In the genomic region with DNA sequence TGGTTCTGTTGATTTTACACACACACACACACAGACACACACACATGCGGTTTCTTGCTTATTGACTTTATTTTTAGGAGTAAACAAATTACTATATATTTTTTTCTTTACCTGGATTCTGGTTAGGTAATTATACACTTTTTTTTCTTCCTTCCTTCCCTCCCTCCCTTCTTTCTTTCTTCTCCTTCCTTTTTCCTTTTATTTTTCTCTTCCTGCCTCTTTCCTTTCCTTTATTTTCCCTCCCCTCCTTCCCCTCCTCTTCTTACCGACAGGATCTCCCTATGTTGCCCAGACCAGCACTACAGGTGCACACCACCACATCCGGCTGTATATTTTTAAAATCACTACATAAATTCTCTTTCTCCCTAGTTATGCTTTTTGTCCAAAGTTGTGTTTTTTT, we compare ENCODE assay signal across 25 cellular contexts. TPM values are rescaled to one million over a fixed set of nuclear protein-coding genes. Genes with fewer than 3 reads are reported as not detected.
DNase-seq lines count a peak whose midpoint lies in the region; ATAC-seq, FAIRE-seq and TF ChIP-seq lines count a peak whose summit lies in the region.
"Had no signal": no experiment of that assay in that cellular context is flagged by ENCODE, and none has a peak within 500 bp of the region (broad histone marks: within the 10 kb centered on the region; RNA-seq: fewer than 3 reads in every experiment).

No MANE protein-coding gene starts in this region.

- no peaks in the 10 kb centered on the region for H3K9me2 ChIP-seq in GM23338 (ENCODE audit: insufficient read depth)
- H3K9me2 ChIP-seq in GM23248 (ENCODE audit: insufficient read depth): no peaks in the 10 kb centered on the region

- no peak overlapping the region for H3K9ac ChIP-seq in K562 (ENCODE audit: insufficient read depth in 1 of 2, low read depth in 2 of 2, low read length in 2 of 2)
- H3K9ac ChIP-seq in GM23248: no peak overlapping the region
- H3K9ac ChIP-seq: BLaER1 had no signal

- POLR2A ChIA-PET in Caco-2 (lab: Charles Lee) (no interaction called here), K562 (lab: Yijun Ruan, JAX) (interaction anchor here (0.6 to 1.3 kb wide), 4 partner anchors 14 to 669 kb away, joined by 3 to 4 read pairs (median 3); a partner anchor contains a TSS)

- 84% methylated on average over 3 of the region's 3 CpGs for WGBS in K562 (ENCODE audit: insufficient coverage, low coverage, missing lambda C conversion rate)
- 35% methylated on average over 3 of the region's 3 CpGs for WGBS in right lobe of liver (ENCODE audit: insufficient coverage, low coverage, low lambda C conversion rate, missing lambda C conversion rate)
- 80 to 90% methylated on average over 3 of the region's 3 CpGs for WGBS in tibial nerve, 2 donors
- 92 to 95% methylated on average over 3 of the region's 3 CpGs for WGBS in GM23248 (ENCODE audit: low coverage in 1 of 2, low lambda C conversion rate in 2 of 2, missing lambda C conversion rate in 2 of 2), 2 experiments
- 86 to 90% (median 89%) methylated on average over 3 of the region's 3 CpGs for WGBS in ovary, 3 donors

- DNase-seq in Caco-2 (no peak), GM23338 (ENCODE audit: low spot score) (no peak), K562 (ENCODE audit: extremely low read depth in 1 of 4, low spot score in 3 of 4) (no peak), right lobe of liver (no peak), tibial nerve (ENCODE audit: low spot score in 2 of 2) (no peak), GM23248 (no peak), ovary (no peak)
- DNase-seq: 8988T; CD4-positive, alpha-beta memory T cell; DMS 273 treated with DMSO at 0.1 percent for 48 hours; DND-41; GOT3; H7; IMR-90; KBM-7 had no signal

- H3F3A ChIP-seq in GM23338 (replicated peaks; ENCODE audit: low read depth) (no peaks in the 10 kb centered on the region), GM23248 (ENCODE audit: insufficient read depth) (no peaks in the 10 kb centered on the region)

- no peaks in the 10 kb centered on the region for H3K79me2 ChIP-seq in GM23338 (replicated peaks; ENCODE audit: insufficient read depth)
- peaks cover 6% of the 10 kb centered on the region; the same call in 1 of the 3 replicates for H3K79me2 ChIP-seq in K562 (ENCODE audit: control insufficient read depth, insufficient read depth, low read length)
- H3K79me2 ChIP-seq in GM23248 (ENCODE audit: insufficient read depth): no peaks in the 10 kb centered on the region

- no peaks in the 10 kb centered on the region for H3K4me1 ChIP-seq in Caco-2
- peaks cover 4% of the 10 kb centered on the region for H3K4me1 ChIP-seq in GM23338 (ENCODE audit: insufficient read depth)
- H3K4me1 ChIP-seq in K562 (replicated peaks in 1 of 2; ENCODE audit: control insufficient read depth in 2 of 2, insufficient read depth in 2 of 2, low read length in 2 of 2): peaks cover 25 to 38% of the 10 kb centered on the region in 2 experiments
- H3K4me1 ChIP-seq in right lobe of liver: peaks cover 0 to 22% (median 6%) of the 10 kb centered on the region in 4 donors
- peaks cover 0 to 12% (median 0%) of the 10 kb centered on the region in 4 donors for H3K4me1 ChIP-seq in tibial nerve
- peaks cover 3% of the 10 kb centered on the region; the same call in 1 of the 2 replicates for H3K4me1 ChIP-seq in GM23248 (ENCODE audit: insufficient read depth)
- peaks cover 3% of the 10 kb centered on the region for H3K4me1 ChIP-seq in ovary (ENCODE audit: insufficient read depth)

- peak overlapping the region; percentile 68 for H3K4me3 Mint-ChIP-seq in Caco-2 (ENCODE audit: unreplicated experiment)
- H3K4me3 Mint-ChIP-seq in GM23338: no peak overlapping the region
- H3K4me3 Mint-ChIP-seq: CD4-positive, alpha-beta memory T cell had no signal

- no peaks in the 10 kb centered on the region for H3K9me1 ChIP-seq in K562 (ENCODE audit: control insufficient read depth, insufficient read depth, low read length)

- TF ChIP-seq CTCF in Caco-2 (IDR thresholded peaks at IDR 0.05; ENCODE audit: insufficient read depth in 1 of 2, low read depth in 1 of 2, low read length in 1 of 2, severe bottlenecking in 1 of 2, unreplicated experiment in 1 of 2) (no peak), GM23338 (conservative IDR thresholded peaks at IDR 0.05; ENCODE audit: low read depth in 2 of 2) (no peak), K562 (IDR thresholded peaks at IDR 0.05 in 2 of 3, conservative IDR thresholded peaks at IDR 0.05 in 1 of 3; ENCODE audit: insufficient read depth in 2 of 3, low read depth in 1 of 3, low read length in 3 of 3) (no peak), right lobe of liver (IDR thresholded peaks at IDR 0.05) (no peak), tibial nerve (IDR thresholded peaks at IDR 0.05) (no peak), ovary (IDR thresholded peaks at IDR 0.05) (no peak)

- H3K36me3 Mint-ChIP-seq in Caco-2 (ENCODE audit: insufficient read depth, unreplicated experiment): peaks cover 10% of the 10 kb centered on the region
- H3K36me3 Mint-ChIP-seq in GM23338 (ENCODE audit: low read depth): no peaks in the 10 kb centered on the region
- H3K36me3 Mint-ChIP-seq: CD14-positive monocyte; CD4-positive, alpha-beta memory T cell had no signal

- H3K4me2 ChIP-seq in GM23338 (no peak overlapping the region), K562 (ENCODE audit: insufficient read depth, low read length) (no peak overlapping the region), GM23248 (ENCODE audit: unreplicated experiment) (no peak overlapping the region)
- H3K4me2 ChIP-seq: BLaER1 had no signal

- H3K27ac ChIP-seq in GM23338 (ENCODE audit: low read depth) (no peak overlapping the region), K562 (ENCODE audit: extremely low read depth, low read depth, low read length) (no peak overlapping the region), right lobe of liver (peak overlapping the region in 2 of 3 donors; percentile 84 to 97), tibial nerve (peak overlapping the region in 1 of 4 donors; percentile 50), GM23248 (no peak overlapping the region), ovary (no peak overlapping the region)
- H3K27ac ChIP-seq: BLaER1, HL-60 had no signal

- CTCF ChIA-PET in Caco-2 (lab: Charles Lee): no interaction called here
- CTCF ChIA-PET in K562 (lab: Yijun Ruan, JAX; ENCODE audit: low intra/inter-chr PET ratio): no interaction called here

- intact Hi-C loops in Caco-2 (cut with micrococcal nuclease; ENCODE audit: unreplicated experiment) (no loop called here), K562 (cut with micrococcal nuclease) (no loop called here), right lobe of liver (cut with DNase I) (no loop called here), ovary (cut with DNase I) (no loop called here)

- FAIRE-seq in K562 (lab: Jason Lieb, UNC): no peak
- FAIRE-seq: G401.6, GM12891, GM19239 had no signal

- H3K27me3 Mint-ChIP-seq in Caco-2 (ENCODE audit: insufficient read depth, unreplicated experiment): no peaks in the 10 kb centered on the region
- H3K27me3 Mint-ChIP-seq in GM23338 (ENCODE audit: insufficient read depth, low read depth, poor library complexity): peaks cover 10% of the 10 kb centered on the region
- H3K27me3 Mint-ChIP-seq: CD4-positive, alpha-beta memory T cell had no signal

- no peaks in the 10 kb centered on the region for H3K36me3 ChIP-seq in Caco-2 (ENCODE audit: control insufficient read depth, insufficient read depth, low read length)
- no peaks in the 10 kb centered on the region for H3K36me3 ChIP-seq in GM23338 (ENCODE audit: insufficient read depth)
- no peaks in the 10 kb centered on the region for H3K36me3 ChIP-seq in K562 (ENCODE audit: control insufficient read depth, insufficient read depth, low read length)
- H3K36me3 ChIP-seq in right lobe of liver: no peaks in the 10 kb centered on the region
- no peaks in the 10 kb centered on the region for H3K36me3 ChIP-seq in tibial nerve
- H3K36me3 ChIP-seq in GM23248 (ENCODE audit: low read depth): no peaks in the 10 kb centered on the region
- H3K36me3 ChIP-seq in ovary: no peaks in the 10 kb centered on the region
- H3K36me3 ChIP-seq: BLaER1 had no signal

- H3K4me3 ChIP-seq in Caco-2 (ENCODE audit: low read depth, low read length) (peak overlapping the region; percentile 30; the same call in 1 of the 2 replicates), GM23338 (no peak overlapping the region), K562 (no peak overlapping the region), right lobe of liver (peak overlapping the region; percentile 15 to 54 (median 40)), tibial nerve (no peak overlapping the region), GM23248 (no peak overlapping the region), ovary (no peak overlapping the region)
- H3K4me3 ChIP-seq: BLaER1 had no signal

- H3K27ac Mint-ChIP-seq in Caco-2 (ENCODE audit: unreplicated experiment) (peak overlapping the region; percentile 79), GM23338 (no peak overlapping the region)
- H3K27ac Mint-ChIP-seq: CD14-positive monocyte had no signal

- no peaks in the 10 kb centered on the region for H3K9me3 Mint-ChIP-seq in Caco-2 (ENCODE audit: unreplicated experiment)
- no peaks in the 10 kb centered on the region for H3K9me3 Mint-ChIP-seq in GM23338
- H3K9me3 Mint-ChIP-seq: CD14-positive monocyte; CD4-positive, alpha-beta memory T cell had no signal

- TF ChIP-seq POLR2A in K562 (conservative IDR thresholded peaks at IDR 0.05): no peak
- no peak for TF ChIP-seq POLR2A in right lobe of liver (IDR thresholded peaks at IDR 0.05)
- TF ChIP-seq POLR2A in tibial nerve (IDR thresholded peaks at IDR 0.05): no peak
- no peak for TF ChIP-seq POLR2A in ovary (IDR thresholded peaks at IDR 0.05)

- H2AFZ ChIP-seq in GM23338 (peak overlapping the region; percentile 100; the same call in 1 of the 2 replicates), K562 (ENCODE audit: low read depth, low read length) (peak overlapping the region; percentile 17; the same call in 1 of the 2 replicates), GM23248 (no peak overlapping the region)

- ATAC-seq in GM23338 (no peak), K562 (no peak), right lobe of liver (peak in 1 of 4 donors; percentile 3)
- ATAC-seq: HCT116 had no signal

- H3K9me3 ChIP-seq in Caco-2 (no peaks in the 10 kb centered on the region), K562 (replicated peaks; ENCODE audit: control insufficient read depth, insufficient read depth, low read depth, low read length) (no peaks in the 10 kb centered on the region), right lobe of liver (no peaks in the 10 kb centered on the region), tibial nerve (no peaks in the 10 kb centered on the region), GM23248 (ENCODE audit: low read depth) (no peaks in the 10 kb centered on the region), ovary (no peaks in the 10 kb centered on the region)
- H3K9me3 ChIP-seq: BLaER1 had no signal

- in situ Hi-C loops in K562 (cut with MboI) (no loop called here), GM23248 (cut with MboI) (no loop called here)

- no peak for TF ChIP-seq EP300 in K562 (IDR thresholded peaks at IDR 0.05; ENCODE audit: low read length)
- no peak for TF ChIP-seq EP300 in tibial nerve (IDR thresholded peaks at IDR 0.05)
- TF ChIP-seq EP300 in ovary (IDR thresholded peaks at IDR 0.05): no peak

- no peak for TF ChIP-seq RAD21 in K562 (CRISPR knock-in tag; conservative IDR thresholded peaks at IDR 0.05 in 1 of 2, IDR thresholded peaks at IDR 0.05 in 1 of 2)

- H3K27me3 ChIP-seq in Caco-2 (replicated peaks; ENCODE audit: control insufficient read depth, insufficient read depth, low read length): no peaks in the 10 kb centered on the region
- no peaks in the 10 kb centered on the region for H3K27me3 ChIP-seq in GM23338 (ENCODE audit: insufficient read depth)
- H3K27me3 ChIP-seq in K562 (ENCODE audit: control insufficient read depth in 2 of 2, insufficient read depth in 2 of 2, low read length in 2 of 2): no peaks in the 10 kb centered on the region; a peak in 1 of 5 replicates
- H3K27me3 ChIP-seq in right lobe of liver: no peaks in the 10 kb centered on the region
- H3K27me3 ChIP-seq in tibial nerve: no peaks in the 10 kb centered on the region
- no peaks in the 10 kb centered on the region for H3K27me3 ChIP-seq in GM23248 (replicated peaks; ENCODE audit: insufficient read depth)
- H3K27me3 ChIP-seq in ovary: no peaks in the 10 kb centered on the region
- H3K27me3 ChIP-seq: BLaER1 had no signal

- no peaks in the 10 kb centered on the region for H4K20me1 ChIP-seq in GM23338 (replicated peaks; ENCODE audit: insufficient read depth)
- H4K20me1 ChIP-seq in K562 (replicated peaks; ENCODE audit: control insufficient read depth, insufficient read depth, low read length): no peaks in the 10 kb centered on the region
- no peaks in the 10 kb centered on the region for H4K20me1 ChIP-seq in GM23248 (ENCODE audit: insufficient read depth)
- H4K20me1 ChIP-seq: BLaER1 had no signal

- H3K4me1 Mint-ChIP-seq in Caco-2 (ENCODE audit: low read depth, unreplicated experiment) (peaks cover 8% of the 10 kb centered on the region), GM23338 (peaks cover 14% of the 10 kb centered on the region)
- H3K4me1 Mint-ChIP-seq: CD4-positive, alpha-beta memory T cell had no signal

- no TSS peak for BruUV-seq in Caco-2 (replicated peaks; lab: Mats Ljungman, UMichigan)
- BruUV-seq in K562 (replicated peaks; lab: Mats Ljungman, UMichigan): no TSS peak

RNA-seq across cellular contexts. Expression of a gene that starts 3.1 kb away (rescaled TPM):
- total RNA-seq in Caco-2 (2022) (not detected in 2 replicates), K562 (2014; rRNA removed) (11.2 and 11.3 TPM in 2 replicates), K562 (2014; rRNA removed; fragmentation: Illumina TruSeq; extraction: Trizol) (5.8 and 6.1 TPM in 2 replicates), K562 (2015; rRNA removed; fragmentation: Illumina TruSeq; extraction: Trizol) (6.6 and 7.3 TPM in 2 replicates), K562 (2021) (15.1 and 15.9 TPM in 2 replicates), right lobe of liver (1 to 10 TPM in 2 of 6 experiments, under 1 TPM in 2, not detected in 2; 0.49 to 1.8 (median 0.87) TPM), tibial nerve (not detected), ovary (not detected)
- total RNA-seq in GM23338 (2014; rRNA removed; shearing (Covaris generic)): not detected in 2 replicates
- polyA plus RNA-seq in GM23338 (2016; fragmentation: Nextera tagmentation; extraction: Ambion mirVana) (0.27 and 0.52 TPM in 2 replicates), K562 (2011; rRNA removed) (4.8 and 11.7 TPM in 2 replicates), K562 (2014; fragmentation: Illumina TruSeq; extraction: Trizol) (18.5 and 18.8 TPM in 2 replicates), K562 (2014; fragmentation: Nextera tagmentation; extraction: Ambion mirVana) (1 to 10 TPM; 4.4 to 9.2 TPM), K562 (2014; rRNA removed) (14.0 and 15.6 TPM in 2 replicates), GM23248 (2016; fragmentation: Nextera tagmentation; extraction: Ambion mirVana) (not detected in 2 replicates), ovary (under 1 TPM in 1 of 2 donors, not detected in 1; 0.07 TPM)
- 3.3 and 7.2 TPM in 2 replicates for total RNA-seq in K562 (2011; cell fraction: chromatin; rRNA removed; ENCODE audit: low replicate concordance)
- 10.7 and 13.8 TPM in 2 replicates for total RNA-seq in K562 (2011; cell fraction: nucleolus; rRNA removed)
- 7.4 and 10.0 TPM in 2 replicates for total RNA-seq in K562 (2011; cell fraction: nucleoplasm; rRNA removed)
- polyA plus RNA-seq in K562 (2011; cell fraction: cytosol; rRNA removed): 10.3 and 15.8 TPM in 2 replicates
- 26.3 and 27.0 TPM in 2 replicates for polyA plus RNA-seq in K562 (2011; cell fraction: nucleus; rRNA removed)
- polyA plus RNA-seq in K562 (2012): 16.9 and 34.8 TPM in 2 replicates
- polyA minus RNA-seq in K562 (2011; rRNA and poly(A)+ RNA removed): 2.2 and 2.3 TPM in 2 replicates
- polyA minus RNA-seq in K562 (2011; cell fraction: cytosol; rRNA and poly(A)+ RNA removed): 4.1 and 5.1 TPM in 2 replicates
- polyA minus RNA-seq in K562 (2011; cell fraction: nucleus; rRNA and poly(A)+ RNA removed): 2.0 and 3.9 TPM in 2 replicates
- total RNA-seq in GM23248 (2014; rRNA removed; shearing (Covaris generic)): not detected in 2 replicates
- total RNA-seq: A673; CD4-positive, alpha-beta memory T cell; HT1080; IMR-90 had no signal
- polyA plus RNA-seq: AG04450; CD4-positive, alpha-beta memory T cell; IMR-90 had no signal

RNA-seq across cellular contexts. Expression of a gene that starts 14.8 kb away (rescaled TPM):
- total RNA-seq in Caco-2 (2022) (238 and 244 TPM in 2 replicates), K562 (2014; rRNA removed) (112 and 116 TPM in 2 replicates), K562 (2014; rRNA removed; fragmentation: Illumina TruSeq; extraction: Trizol) (21.7 and 24.8 TPM in 2 replicates), K562 (2015; rRNA removed; fragmentation: Illumina TruSeq; extraction: Trizol) (51.5 and 52.2 TPM in 2 replicates), K562 (2021) (195 and 199 TPM in 2 replicates), right lobe of liver (100 to 1,000 TPM in 1 of 6 experiments, 10 to 100 TPM in 5; 55.7 to 124 (median 83.1) TPM), tibial nerve (100 to 1,000 TPM; 108 to 209 (median 150) TPM), ovary (100 to 1,000 TPM in 6 of 7 donors, 10 to 100 TPM in 1; 99.0 to 178 (median 128) TPM)
- 271 and 277 TPM in 2 replicates for total RNA-seq in GM23338 (2014; rRNA removed; shearing (Covaris generic))
- polyA plus RNA-seq in GM23338 (2016; fragmentation: Nextera tagmentation; extraction: Ambion mirVana) (63.0 and 67.3 TPM in 2 replicates), K562 (2011; rRNA removed) (61.6 and 138 TPM in 2 replicates), K562 (2014; fragmentation: Illumina TruSeq; extraction: Trizol) (143 and 183 TPM in 2 replicates), K562 (2014; fragmentation: Nextera tagmentation; extraction: Ambion mirVana) (1 to 10 TPM; 3.5 to 6.0 TPM), K562 (2014; rRNA removed) (112 and 133 TPM in 2 replicates), GM23248 (2016; fragmentation: Nextera tagmentation; extraction: Ambion mirVana) (106 and 110 TPM in 2 replicates), ovary (10 to 100 TPM; 20.0 to 67.4 TPM)
- total RNA-seq in K562 (2011; cell fraction: chromatin; rRNA removed; ENCODE audit: low replicate concordance): 216 and 541 TPM in 2 replicates
- 238 and 253 TPM in 2 replicates for total RNA-seq in K562 (2011; cell fraction: nucleolus; rRNA removed)
- total RNA-seq in K562 (2011; cell fraction: nucleoplasm; rRNA removed): 194 and 215 TPM in 2 replicates
- 70.1 and 167 TPM in 2 replicates for polyA plus RNA-seq in K562 (2011; cell fraction: cytosol; rRNA removed)
- polyA plus RNA-seq in K562 (2011; cell fraction: nucleus; rRNA removed): 212 and 301 TPM in 2 replicates
- polyA plus RNA-seq in K562 (2012): 106 and 148 TPM in 2 replicates
- polyA minus RNA-seq in K562 (2011; rRNA and poly(A)+ RNA removed): 53.1 and 54.9 TPM in 2 replicates
- polyA minus RNA-seq in K562 (2011; cell fraction: cytosol; rRNA and poly(A)+ RNA removed): 100 and 118 TPM in 2 replicates
- polyA minus RNA-seq in K562 (2011; cell fraction: nucleus; rRNA and poly(A)+ RNA removed): 61.7 and 93.0 TPM in 2 replicates
- 127 and 145 TPM in 2 replicates for total RNA-seq in GM23248 (2014; rRNA removed; shearing (Covaris generic))

RNA-seq across cellular contexts. Expression of a gene that starts 32.6 kb away (rescaled TPM):
- total RNA-seq in Caco-2 (2022) (50.9 and 56.5 TPM in 2 replicates), K562 (2014; rRNA removed) (9.9 and 10.7 TPM in 2 replicates), K562 (2014; rRNA removed; fragmentation: Illumina TruSeq; extraction: Trizol) (7.3 and 9.8 TPM in 2 replicates), K562 (2015; rRNA removed; fragmentation: Illumina TruSeq; extraction: Trizol) (8.0 and 8.7 TPM in 2 replicates), K562 (2021) (42.7 and 47.4 TPM in 2 replicates), right lobe of liver (100 to 1,000 TPM in 4 of 6 experiments, 10 to 100 TPM in 2; 73.0 to 120 (median 109) TPM), tibial nerve (10 to 100 TPM; 31.6 to 72.6 (median 58.3) TPM), ovary (10 to 100 TPM; 21.1 to 73.0 (median 53.3) TPM)
- total RNA-seq in GM23338 (2014; rRNA removed; shearing (Covaris generic)): 28.3 and 28.7 TPM in 2 replicates
- polyA plus RNA-seq in GM23338 (2016; fragmentation: Nextera tagmentation; extraction: Ambion mirVana) (13.8 and 14.0 TPM in 2 replicates), K562 (2011; rRNA removed) (13.1 and 36.5 TPM in 2 replicates), K562 (2014; fragmentation: Illumina TruSeq; extraction: Trizol) (38.5 and 40.1 TPM in 2 replicates), K562 (2014; fragmentation: Nextera tagmentation; extraction: Ambion mirVana) (under 1 TPM; 0.41 to 0.63 TPM), K562 (2014; rRNA removed) (19.1 and 19.3 TPM in 2 replicates), GM23248 (2016; fragmentation: Nextera tagmentation; extraction: Ambion mirVana) (18.0 and 21.2 TPM in 2 replicates), ovary (10 to 100 TPM; 26.7 to 59.6 TPM)
- 160 and 411 TPM in 2 replicates for total RNA-seq in K562 (2011; cell fraction: chromatin; rRNA removed; ENCODE audit: low replicate concordance)
- 212 and 239 TPM in 2 replicates for total RNA-seq in K562 (2011; cell fraction: nucleolus; rRNA removed)
- total RNA-seq in K562 (2011; cell fraction: nucleoplasm; rRNA removed): 199 and 204 TPM in 2 replicates
- 20.0 and 43.0 TPM in 2 replicates for polyA plus RNA-seq in K562 (2011; cell fraction: cytosol; rRNA removed)
- 131 and 155 TPM in 2 replicates for polyA plus RNA-seq in K562 (2011; cell fraction: nucleus; rRNA removed)
- 34.0 and 57.6 TPM in 2 replicates for polyA plus RNA-seq in K562 (2012)
- polyA minus RNA-seq in K562 (2011; rRNA and poly(A)+ RNA removed): 62.5 and 65.5 TPM in 2 replicates
- 37.2 and 49.5 TPM in 2 replicates for polyA minus RNA-seq in K562 (2011; cell fraction: cytosol; rRNA and poly(A)+ RNA removed)
- 49.5 and 75.9 TPM in 2 replicates for polyA minus RNA-seq in K562 (2011; cell fraction: nucleus; rRNA and poly(A)+ RNA removed)
- 29.5 and 64.2 TPM in 2 replicates for total RNA-seq in GM23248 (2014; rRNA removed; shearing (Covaris generic))

RNA-seq across cellular contexts. Expression of a gene that starts 44.8 kb away (rescaled TPM):
- total RNA-seq in Caco-2 (2022) (89.2 and 95.1 TPM in 2 replicates), K562 (2014; rRNA removed) (129 and 180 TPM in 2 replicates), K562 (2014; rRNA removed; fragmentation: Illumina TruSeq; extraction: Trizol) (65.5 and 74.3 TPM in 2 replicates), K562 (2015; rRNA removed; fragmentation: Illumina TruSeq; extraction: Trizol) (78.2 and 83.1 TPM in 2 replicates), K562 (2021) (86.8 and 88.5 TPM in 2 replicates), right lobe of liver (10 to 100 TPM; 26.3 to 51.7 (median 28.4) TPM), tibial nerve (10 to 100 TPM; 48.8 to 55.9 (median 54.2) TPM), ovary (10 to 100 TPM; 47.1 to 61.8 (median 50.4) TPM)
- total RNA-seq in GM23338 (2014; rRNA removed; shearing (Covaris generic)): 61.9 and 64.9 TPM in 2 replicates
- polyA plus RNA-seq in GM23338 (2016; fragmentation: Nextera tagmentation; extraction: Ambion mirVana) (27.7 and 28.4 TPM in 2 replicates), K562 (2011; rRNA removed) (96.1 and 97.2 TPM in 2 replicates), K562 (2014; fragmentation: Illumina TruSeq; extraction: Trizol) (123 and 127 TPM in 2 replicates), K562 (2014; fragmentation: Nextera tagmentation; extraction: Ambion mirVana) (100 to 1,000 TPM in 1 of 2 experiments, 10 to 100 TPM in 1; 76.2 to 132 TPM), K562 (2014; rRNA removed) (91.2 and 112 TPM in 2 replicates), GM23248 (2016; fragmentation: Nextera tagmentation; extraction: Ambion mirVana) (48.6 and 53.3 TPM in 2 replicates), ovary (100 to 1,000 TPM in 1 of 2 donors, 10 to 100 TPM in 1; 64.0 to 106 TPM)
- 22.2 and 52.3 TPM in 2 replicates for total RNA-seq in K562 (2011; cell fraction: chromatin; rRNA removed; ENCODE audit: low replicate concordance)
- total RNA-seq in K562 (2011; cell fraction: nucleolus; rRNA removed): 45.3 and 47.5 TPM in 2 replicates
- 43.8 and 56.6 TPM in 2 replicates for total RNA-seq in K562 (2011; cell fraction: nucleoplasm; rRNA removed)
- 145 and 172 TPM in 2 replicates for polyA plus RNA-seq in K562 (2011; cell fraction: cytosol; rRNA removed)
- polyA plus RNA-seq in K562 (2011; cell fraction: nucleus; rRNA removed): 33.4 and 33.6 TPM in 2 replicates
- 67.5 and 83.2 TPM in 2 replicates for polyA plus RNA-seq in K562 (2012)
- polyA minus RNA-seq in K562 (2011; rRNA and poly(A)+ RNA removed): 44.7 and 62.6 TPM in 2 replicates
- polyA minus RNA-seq in K562 (2011; cell fraction: cytosol; rRNA and poly(A)+ RNA removed): 33.6 and 45.3 TPM in 2 replicates
- polyA minus RNA-seq in K562 (2011; cell fraction: nucleus; rRNA and poly(A)+ RNA removed): 14.1 and 19.7 TPM in 2 replicates
- 65.6 and 78.4 TPM in 2 replicates for total RNA-seq in GM23248 (2014; rRNA removed; shearing (Covaris generic))

RNA-seq across cellular contexts. Expression of a gene that starts 45.0 kb away (rescaled TPM):
- total RNA-seq in Caco-2 (2022): 918 and 972 TPM in 2 replicates
- 262 and 329 TPM in 2 replicates for total RNA-seq in GM23338 (2014; rRNA removed; shearing (Covaris generic))
- polyA plus RNA-seq in GM23338 (2016; fragmentation: Nextera tagmentation; extraction: Ambion mirVana): 1,177 and 1,316 TPM in 2 replicates
- total RNA-seq in K562 (2011; cell fraction: chromatin; rRNA removed; ENCODE audit: low replicate concordance): 85.1 and 161 TPM in 2 replicates
- total RNA-seq in K562 (2011; cell fraction: nucleolus; rRNA removed): 307 and 365 TPM in 2 replicates
- total RNA-seq in K562 (2011; cell fraction: nucleoplasm; rRNA removed): 257 and 358 TPM in 2 replicates
- 1,447 and 1,737 TPM in 2 replicates for total RNA-seq in K562 (2014; rRNA removed)
- 702 and 715 TPM in 2 replicates for total RNA-seq in K562 (2014; rRNA removed; fragmentation: Illumina TruSeq; extraction: Trizol)
- total RNA-seq in K562 (2015; rRNA removed; fragmentation: Illumina TruSeq; extraction: Trizol): 990 and 995 TPM in 2 replicates
- 1,380 and 1,521 TPM in 2 replicates for total RNA-seq in K562 (2021)
- polyA plus RNA-seq in K562 (2011; rRNA removed): 562 and 568 TPM in 2 replicates
- 741 and 1,178 TPM in 2 replicates for polyA plus RNA-seq in K562 (2011; cell fraction: cytosol; rRNA removed)
- polyA plus RNA-seq in K562 (2011; cell fraction: nucleus; rRNA removed): 380 and 503 TPM in 2 replicates
- 1,837 and 2,123 TPM in 2 replicates for polyA plus RNA-seq in K562 (2012)
- 942 and 1,036 TPM in 2 replicates for polyA plus RNA-seq in K562 (2014; fragmentation: Illumina TruSeq; extraction: Trizol)
- polyA plus RNA-seq in K562 (2014; fragmentation: Nextera tagmentation; extraction: Ambion mirVana): 100 to 1,000 TPM; 433 to 575 TPM
- polyA plus RNA-seq in K562 (2014; rRNA removed): 1,498 and 1,827 TPM in 2 replicates
- 236 and 263 TPM in 2 replicates for polyA minus RNA-seq in K562 (2011; rRNA and poly(A)+ RNA removed)
- 352 and 386 TPM in 2 replicates for polyA minus RNA-seq in K562 (2011; cell fraction: cytosol; rRNA and poly(A)+ RNA removed)
- polyA minus RNA-seq in K562 (2011; cell fraction: nucleus; rRNA and poly(A)+ RNA removed): 98.0 and 181 TPM in 2 replicates
- 100 to 1,000 TPM; 287 to 472 (median 343) TPM for total RNA-seq in right lobe of liver
- 1,000 to 10,000 TPM; 1,078 to 1,548 (median 1,229) TPM for total RNA-seq in tibial nerve
- 180 and 199 TPM in 2 replicates for total RNA-seq in GM23248 (2014; rRNA removed; shearing (Covaris generic))
- polyA plus RNA-seq in GM23248 (2016; fragmentation: Nextera tagmentation; extraction: Ambion mirVana): 342 and 365 TPM in 2 replicates
- total RNA-seq in ovary: 1,000 to 10,000 TPM; 1,141 to 2,272 (median 1,835) TPM
- 1,000 to 10,000 TPM; 1,053 to 1,798 TPM for polyA plus RNA-seq in ovary

Comparison
In these comparisons a context has a peak if more than half of its experiments do, and no peak if none do; other contexts are left out.
1. H3K4me3 ChIP-seq: peak in Caco-2 (single experiment) and right lobe of liver (3 of 3); none in GM23338 (single experiment), K562 (single experiment), tibial nerve (0 of 4), GM23248 (single experiment) and ovary (single experiment).
2. H3K27ac ChIP-seq: peak in right lobe of liver (2 of 3); none in GM23338 (single experiment), K562 (single experiment), GM23248 (single experiment) and ovary (0 of 2).